9 cellular contexts compared by ENCODE assay signal in genomic region chr2:65377556-65378307, GRCh38. TPM values are rescaled to one million over a fixed set of nuclear protein-coding genes. Genes with fewer than 3 reads are reported as not detected.
DNase-seq lines count a peak whose midpoint lies in the region; ATAC-seq, FAIRE-seq and TF ChIP-seq lines count a peak whose summit lies in the region.
"Had no signal": no experiment of that assay in that cellular context is flagged by ENCODE, and none has a peak within 500 bp of the region (broad histone marks: within the 10 kb centered on the region; RNA-seq: fewer than 3 reads in every experiment).

No MANE protein-coding gene starts in this region.

- peaks cover 35% of the 10 kb centered on the region for H3K4me1 Mint-ChIP-seq in progenitor cell of endocrine pancreas (ENCODE audit: low read depth)

- H3K27ac ChIP-seq in GM12878 (ENCODE audit: control insufficient read depth, insufficient read depth): no peak overlapping the region
- peak overlapping the region; percentile 67 to 73 for H3K27ac ChIP-seq in mucosa of rectum (ENCODE audit: low read depth in 2 of 2, low read length in 2 of 2)

- in situ Hi-C loops in GM12878 (cut with MboI): no loop called here

- peak; percentile 64 for ATAC-seq in GM12878

- H3K36me3 ChIP-seq in GM12878 (ENCODE audit: control insufficient read depth in 2 of 2, insufficient read depth in 2 of 2, low read length in 1 of 2) (peaks cover 0 to 2% of the 10 kb centered on the region in 2 experiments; a peak in 1 of 4 replicates), mucosa of rectum (ENCODE audit: control insufficient read depth in 2 of 2, insufficient read depth in 2 of 2, low read length in 2 of 2) (peaks cover 0 to 2% of the 10 kb centered on the region in 2 donors)

- CTCF ChIA-PET in GM12878 (lab: Yijun Ruan, JAX): interaction anchor here (0.9 to 3.1 kb wide), 2 partner anchors 11 to 21 kb away, joined by 3 to 10 read pairs; no protein-coding TSS in a partner anchor

- no peaks in the 10 kb centered on the region for H3K27me3 ChIP-seq in GM12878 (replicated peaks in 1 of 2; ENCODE audit: control insufficient read depth in 2 of 2, insufficient read depth in 2 of 2, low read length in 1 of 2)
- no peaks in the 10 kb centered on the region for H3K27me3 ChIP-seq in mucosa of rectum (ENCODE audit: control insufficient read depth in 2 of 2, insufficient read depth in 2 of 2, low read length in 2 of 2)

- no peak for TF ChIP-seq EP300 in GM12878 (IDR thresholded peaks at IDR 0.05; ENCODE audit: borderline replicate concordance in 1 of 2, control insufficient read depth in 1 of 2, low read depth in 2 of 2, low read length in 2 of 2)

- H3K4me3 ChIP-seq in GM12878 (no peak overlapping the region), mucosa of rectum (ENCODE audit: low read length in 2 of 2) (no peak overlapping the region)

- intact Hi-C loops in GM12878 (cut with micrococcal nuclease; ENCODE audit: unreplicated experiment): no loop called here

- H3K4me2 ChIP-seq in GM12878 (ENCODE audit: control insufficient read depth, insufficient read depth): peak overlapping the region; percentile 26; the same call in 1 of the 2 replicates

- POLR2A ChIA-PET in GM12878 (lab: Charles Lee): interaction anchor here (1.0 to 1.2 kb wide), 4 partner anchors 10 to 150 kb away, joined by 3 to 4 read pairs (median 3); partner anchors contain the start of gene ACTR2

- peaks cover 30% of the 10 kb centered on the region for H3K4me1 ChIP-seq in GM12878 (ENCODE audit: control insufficient read depth, insufficient read depth, low read length)
- H3K4me1 ChIP-seq in mucosa of rectum (ENCODE audit: control insufficient read depth in 2 of 2, insufficient read depth in 2 of 2, low read length in 2 of 2): peaks cover 35 to 57% of the 10 kb centered on the region in 2 donors

- SMC1A ChIA-PET in GM12878 (lab: Charles Lee; ENCODE audit: uncharacterized antibody, unreplicated experiment): interaction anchor here (1.0 to 2.6 kb wide), 9 partner anchors 9 to 58 kb away, joined by 3 to 17 read pairs (median 4); no protein-coding TSS in a partner anchor

- H2AFZ ChIP-seq in GM12878 (ENCODE audit: control insufficient read depth, low read depth, low read length): no peak overlapping the region

- H4K20me1 ChIP-seq in GM12878 (ENCODE audit: control insufficient read depth, insufficient read depth): no peaks in the 10 kb centered on the region

- H3K27me3 Mint-ChIP-seq in progenitor cell of endocrine pancreas: no peaks in the 10 kb centered on the region

- TF ChIP-seq POLR2A in GM12878 (IDR thresholded peaks at IDR 0.05; ENCODE audit: low read depth, low read length): no peak

- BruUV-seq in GM12878 (replicated peaks; lab: Mats Ljungman, UMichigan): no TSS peak

- RAD21 ChIA-PET in GM12878 (lab: Charles Lee; ENCODE audit: unreplicated experiment): interaction anchor here (0.7 to 3.5 kb wide), 9 partner anchors 10 to 59 kb away, joined by 3 to 14 read pairs (median 4); no protein-coding TSS in a partner anchor

- 2% methylated on average over 5 of the region's 5 CpGs for WGBS in GM12878 (ENCODE audit: insufficient coverage, insufficient replicate concordance, low lambda C conversion rate, missing lambda C conversion rate)

- TF ChIP-seq RAD21 in GM12878 (IDR thresholded peaks at IDR 0.05; ENCODE audit: insufficient read depth, low read depth, low read length): no peak

- H3K79me2 ChIP-seq in GM12878 (ENCODE audit: control insufficient read depth, insufficient read depth, low read length): no peaks in the 10 kb centered on the region

- peaks cover 1% of the 10 kb centered on the region for H3K36me3 Mint-ChIP-seq in progenitor cell of endocrine pancreas (ENCODE audit: insufficient read depth)

- no peak for TF ChIP-seq CTCF in GM12878 (IDR thresholded peaks at IDR 0.05 in 2 of 3, conservative IDR thresholded peaks at IDR 0.05 in 1 of 3; ENCODE audit: control insufficient read depth in 2 of 3, extremely low read depth in 1 of 3, insufficient read depth in 1 of 3, low read depth in 3 of 3, low read length in 3 of 3)
- TF ChIP-seq CTCF in progenitor cell of endocrine pancreas (IDR thresholded peaks at IDR 0.05; ENCODE audit: unreplicated experiment): no peak

- FAIRE-seq in GM12878 (lab: Jason Lieb, UNC): no peak

- no peak overlapping the region for H3K27ac Mint-ChIP-seq in progenitor cell of endocrine pancreas

- peak; percentile 27 for DNase-seq in DMS53 treated with DMSO at 0.1 percent for 48 hours (lab: John Stamatoyannopoulos, UW; ENCODE audit: unreplicated experiment)
- peak; percentile 69 for DNase-seq in LoVo (ENCODE audit: low spot score)
- DNase-seq in GM12878 (ENCODE audit: low read depth, low spot score): no peak
- no peak for DNase-seq in NCI-H1105 (lab: John Stamatoyannopoulos, UW)
- DNase-seq in NCI-H2196 (lab: John Stamatoyannopoulos, UW; ENCODE audit: unreplicated experiment): no peak
- no peak for DNase-seq in progenitor cell of endocrine pancreas (ENCODE audit: low spot score, unreplicated experiment)
- DNase-seq in cerebellar nuclear complex (lab: John Stamatoyannopoulos, UW): no peak

- no peaks in the 10 kb centered on the region for H3K9me3 Mint-ChIP-seq in progenitor cell of endocrine pancreas (ENCODE audit: low read depth)
- H3K9me3 Mint-ChIP-seq: neural crest cell had no signal

- H3K9me3 ChIP-seq in GM12878 (replicated peaks; ENCODE audit: control insufficient read depth, insufficient read depth, low read length) (no peaks in the 10 kb centered on the region), mucosa of rectum (ENCODE audit: control insufficient read depth in 2 of 2, low read length in 2 of 2) (no peaks in the 10 kb centered on the region)

- H3K4me3 Mint-ChIP-seq in progenitor cell of endocrine pancreas (ENCODE audit: low read depth): no peak overlapping the region
- H3K4me3 Mint-ChIP-seq: neural crest cell had no signal

- H3K9ac ChIP-seq in GM12878 (ENCODE audit: control insufficient read depth, insufficient read depth, low read length) (no peak overlapping the region), mucosa of rectum (ENCODE audit: low read depth in 1 of 2, low read length in 2 of 2) (no peak overlapping the region)

TF ChIP-seq in GM12878, 131 proteins besides CTCF, POLR2A, EP300 and RAD21 (continues in another document):
- TF ChIP-seq ZZZ3 (IDR thresholded peaks at IDR 0.05; ENCODE audit: control insufficient read depth, insufficient read length, low read depth) (no peak), SREBF2 (IDR thresholded peaks at IDR 0.05; ENCODE audit: low read length) (no peak), RUNX3 (IDR thresholded peaks at IDR 0.05; ENCODE audit: low read length) (0 out of 2 replicates have a peak, but pooled peaks have one; percentile 14), MYC (IDR thresholded peaks at IDR 0.05; ENCODE audit: insufficient read depth, insufficient read length, insufficient replicate concordance, low read length, severe bottlenecking) (no peak), NR2C2 (IDR thresholded peaks at IDR 0.05; ENCODE audit: borderline replicate concordance, control insufficient read depth, insufficient read length, low read depth) (no peak), KLF5 (IDR thresholded peaks at IDR 0.05; ENCODE audit: partially characterized antibody) (no peak), CHD2 (IDR thresholded peaks at IDR 0.05; ENCODE audit: borderline replicate concordance, low read depth, low read length) (no peak), SREBF1 (IDR thresholded peaks at IDR 0.05; ENCODE audit: low read length) (no peak), SUPT20H (IDR thresholded peaks at IDR 0.05; ENCODE audit: borderline replicate concordance, control insufficient read depth, low read depth, low read length) (no peak)

RNA-seq across cellular contexts. Expression of gene SPRED2, which starts 54.7 kb away (rescaled TPM):
- 22.4 and 22.8 TPM in 2 replicates for total RNA-seq in GM12878 (2013; cell fraction: nucleolus; rRNA removed)
- total RNA-seq in GM12878 (2014; rRNA removed) (5.3 and 5.7 TPM in 2 replicates), GM12878 (2014; rRNA removed; fragmentation: Illumina TruSeq; extraction: Trizol) (6.7 and 6.8 TPM in 2 replicates), GM12878 (2021) (23.9 and 25.6 TPM in 2 replicates), progenitor cell of endocrine pancreas (36.6 and 38.6 TPM in 2 replicates)
- polyA plus RNA-seq in GM12878 (2011; ENCODE audit: low read depth): 2.9 TPM
- polyA plus RNA-seq in GM12878 (2011; rRNA removed) (9.2 and 10.0 TPM in 2 replicates), GM12878 (2014; fragmentation: Illumina TruSeq; extraction: Trizol) (16.2 and 17.6 TPM in 2 replicates), GM12878 (2014; fragmentation: Nextera tagmentation; extraction: Ambion mirVana) (1 to 10 TPM; 3.0 to 3.2 TPM), GM12878 (2014; rRNA removed) (9.4 and 11.5 TPM in 2 replicates), GM12878 (2016; fragmentation: Nextera tagmentation; extraction: Ambion mirVana) (10 to 100 TPM; 10.9 to 11.8 TPM)
- polyA plus RNA-seq in GM12878 (2011; cell fraction: cytosol; rRNA removed): 12.1 and 14.2 TPM in 2 replicates
- polyA plus RNA-seq in GM12878 (2011; cell fraction: nucleus; rRNA removed): 15.3 and 17.6 TPM in 2 replicates
- 3.6 and 4.9 TPM in 2 replicates for polyA plus RNA-seq in GM12878 (2012)
- 10.8 and 11.3 TPM in 2 replicates for polyA minus RNA-seq in GM12878 (2011; rRNA and poly(A)+ RNA removed)
- 8.0 and 8.7 TPM in 2 replicates for polyA minus RNA-seq in GM12878 (2011; cell fraction: cytosol; rRNA and poly(A)+ RNA removed)
- 5.2 and 10.3 TPM in 2 replicates for polyA minus RNA-seq in GM12878 (2011; cell fraction: nucleus; rRNA and poly(A)+ RNA removed)

Comparison
In these comparisons a context has a peak if more than half of its experiments do, and no peak if none do; other contexts are left out.
1. DNase-seq: peak in DMS53 treated with DMSO at 0.1 percent for 48 hours (single experiment) and LoVo (single experiment); none in GM12878 (single experiment), NCI-H1105 (single experiment), NCI-H2196 (single experiment), progenitor cell of endocrine pancreas (single experiment) and cerebellar nuclear complex (0 of 2).